In genomic region chr3:193832833-193833413, GRCh38 we compare ENCODE assay signal across 13 cellular contexts.
"Had no signal": no experiment of that assay in that cellular context is flagged by ENCODE, and none has a peak within 500 bp of the region (broad histone marks: within the 10 kb centered on the region; RNA-seq: fewer than 3 reads in every experiment).

No MANE protein-coding gene starts in this region.

- H3K27ac ChIP-seq: ovary had no signal

- H3K36me3 ChIP-seq: colonic mucosa, ovary had no signal

- H3K27me3 ChIP-seq: colonic mucosa, ovary had no signal

- H3K4me3 ChIP-seq: colonic mucosa, ovary had no signal

- DNase-seq: activated CD4-positive, alpha-beta memory T cell treated with anti-CD3 and anti-CD28 coated beads, Interleukin-2, amount 10 ng/mL, durations not matched to agents 7 days and 5 days; activated CD4-positive, alpha-beta T cell treated with anti-CD3 and anti-CD28 coated beads for 4 hours; activated CD8-positive, alpha-beta memory T cell treated with anti-CD3 and anti-CD28 coated beads, Interleukin-2, amount 50 U/mL, for 4 hours; activated effector memory CD4-positive, alpha-beta T cell treated with anti-CD3 and anti-CD28 coated beads, Interleukin-2, amount 50 U/mL, for 16 hours; activated T-cell treated with anti-CD3 and anti-CD28 coated beads, Interleukin-2, amount 50 U/mL, for 48 hours; central memory CD4-positive, alpha-beta T cell; colonic mucosa; foreskin fibroblast; glutamatergic neuron; ovary; stimulated activated CD4-positive, alpha-beta T cell treated with anti-CD3 and anti-CD28 coated beads, Interleukin-12 subunit alpha, Interleukin-12 subunit beta, amount 100 ng/mL, for 4 hours; stimulated activated CD4-positive, alpha-beta T cell treated with anti-CD3 and anti-CD28 coated beads, Interleukin-2, amount 100 ng/mL, for 24 hours; T-helper 17 cell had no signal

- H3K9me3 ChIP-seq: colonic mucosa, ovary had no signal

- H3K4me1 ChIP-seq: colonic mucosa had no signal
